ENCODE assay signal across 22 cellular contexts in genomic region chr14:90728951-90729350, GRCh38.
DNase-seq lines count a peak whose midpoint lies in the region; ATAC-seq and TF ChIP-seq lines count a peak whose summit lies in the region.
"Had no signal": no experiment of that assay in that cellular context is flagged by ENCODE, and none has a peak within 500 bp of the region (broad histone marks: within the 10 kb centered on the region; RNA-seq: fewer than 3 reads in every experiment).

No MANE protein-coding gene starts in this region.

- H3K36me3 Mint-ChIP-seq in brain (peaks cover 42% of the 10 kb centered on the region), GM23338 (ENCODE audit: low read depth) (no peaks in the 10 kb centered on the region)

- H3K27me3 Mint-ChIP-seq in brain = no peaks in the 10 kb centered on the region
- peaks cover 5% of the 10 kb centered on the region for H3K27me3 Mint-ChIP-seq in GM23338 (ENCODE audit: insufficient read depth, low read depth, poor library complexity)

- H3K27me3 ChIP-seq in endocrine pancreas (ENCODE audit: control insufficient read depth, insufficient read depth, low read length) (no peaks in the 10 kb centered on the region), thoracic aorta (replicated peaks; ENCODE audit: insufficient read depth) (no peaks in the 10 kb centered on the region), GM23338 (ENCODE audit: insufficient read depth) (no peaks in the 10 kb centered on the region), heart left ventricle (no peaks in the 10 kb centered on the region)
- H3K27me3 ChIP-seq: Peyer's patch had no signal

- H3K4me1 ChIP-seq in endocrine pancreas (ENCODE audit: control insufficient read depth, insufficient read depth, low read length) = no peaks in the 10 kb centered on the region
- peaks cover 15 to 52% of the 10 kb centered on the region in 2 donors for H3K4me1 ChIP-seq in thoracic aorta (ENCODE audit: control insufficient read depth in 1 of 2, low read depth in 2 of 2)
- 0 out of 2 replicates have a peak, but pooled peaks cover 6% of the 10 kb centered on the region for H3K4me1 ChIP-seq in GM23338 (ENCODE audit: insufficient read depth)
- peaks cover 0 to 25% (median 2%) of the 10 kb centered on the region in 12 donors for H3K4me1 ChIP-seq in heart left ventricle
- H3K4me1 ChIP-seq: A549, Peyer's patch had no signal

- DNase-seq in medulla oblongata (ENCODE audit: extremely low spot score) = peak; percentile 36
- no peak for DNase-seq in thoracic aorta (ENCODE audit: low spot score)
- DNase-seq in KG1 (lab: John Stamatoyannopoulos, UW) = no peak
- DNase-seq in GM23338 (ENCODE audit: low spot score) = no peak
- no peak for DNase-seq in heart left ventricle
- DNase-seq in HuH-7 (ENCODE audit: low spot score) = no peak
- DNase-seq: EL, H9, HFFc6, MV-4-11, NCI-H1105 treated with DMSO at 0.1 percent for 48 hours, NCI-H2029 treated with DMSO at 0.1 percent for 48 hours, NCI-H226, NCI-H510A treated with DMSO at 0.1 percent for 48 hours, NCI-H82, Peyer's patch had no signal

- H3K9me3 ChIP-seq in endocrine pancreas (ENCODE audit: control insufficient read depth, low read length) (no peaks in the 10 kb centered on the region), thoracic aorta (no peaks in the 10 kb centered on the region), heart left ventricle (no peaks in the 10 kb centered on the region)
- H3K9me3 ChIP-seq: A549, Peyer's patch had no signal

- H3K9me3 Mint-ChIP-seq in brain = peaks cover 0 to 2% (median 0%) of the 10 kb centered on the region in 5 experiments
- H3K9me3 Mint-ChIP-seq in GM23338 = no peaks in the 10 kb centered on the region
- H3K9me3 Mint-ChIP-seq: H9, HFFc6 had no signal

- TF ChIP-seq CTCF in brain (conservative IDR thresholded peaks at IDR 0.05) (no peak), thoracic aorta (IDR thresholded peaks at IDR 0.05) (no peak), GM23338 (conservative IDR thresholded peaks at IDR 0.05; ENCODE audit: low read depth in 2 of 2) (no peak), heart left ventricle (IDR thresholded peaks at IDR 0.05) (no peak)

- H3K4me3 ChIP-seq in endocrine pancreas (ENCODE audit: control insufficient read depth, insufficient read depth, low read length) = no peak overlapping the region
- H3K4me3 ChIP-seq in thoracic aorta = no peak overlapping the region
- no peak overlapping the region for H3K4me3 ChIP-seq in GM23338
- H3K4me3 ChIP-seq in heart left ventricle = no peak overlapping the region
- H3K4me3 ChIP-seq: A549, K562, Peyer's patch had no signal

- H2AFZ ChIP-seq in GM23338 = no peak overlapping the region

- H3K27ac ChIP-seq in thoracic aorta = peak overlapping the region; percentile 27 to 38
- H3K27ac ChIP-seq in GM23338 (ENCODE audit: low read depth) = no peak overlapping the region
- H3K27ac ChIP-seq in heart left ventricle = no peak overlapping the region
- H3K27ac ChIP-seq: A549, Peyer's patch had no signal

- ATAC-seq in thoracic aorta (ENCODE audit: insufficient number of reproducible peaks, low FRiP score, low read depth) (no peak), GM23338 (no peak), heart left ventricle (no peak)
- ATAC-seq: A549, K562 had no signal

- no peak overlapping the region for H3K4me3 Mint-ChIP-seq in brain
- no peak overlapping the region for H3K4me3 Mint-ChIP-seq in GM23338
- H3K4me3 Mint-ChIP-seq: B cell, CD14-positive monocyte, H9, HFFc6 had no signal

- no peaks in the 10 kb centered on the region for H4K20me1 ChIP-seq in GM23338 (replicated peaks; ENCODE audit: insufficient read depth)

- peak overlapping the region; percentile 15 for H3K9ac ChIP-seq in endocrine pancreas (ENCODE audit: control insufficient read depth, insufficient read depth, low read length)

- H3K36me3 ChIP-seq in endocrine pancreas (ENCODE audit: control insufficient read depth, insufficient read depth, low read length) (no peaks in the 10 kb centered on the region), thoracic aorta (no peaks in the 10 kb centered on the region), GM23338 (ENCODE audit: insufficient read depth) (no peaks in the 10 kb centered on the region), heart left ventricle (peaks cover 0 to 29% (median 3%) of the 10 kb centered on the region in 9 donors)
- H3K36me3 ChIP-seq: Peyer's patch had no signal

- TF ChIP-seq POLR2A in heart left ventricle (IDR thresholded peaks at IDR 0.05) = no peak

- no peaks in the 10 kb centered on the region for H3F3A ChIP-seq in GM23338 (replicated peaks; ENCODE audit: low read depth)

- H3K79me2 ChIP-seq in GM23338 (replicated peaks; ENCODE audit: insufficient read depth) = no peaks in the 10 kb centered on the region

- intact Hi-C loops in heart left ventricle (cut with DNase I) = no loop called here

- H3K9me2 ChIP-seq in GM23338 (ENCODE audit: insufficient read depth) = no peaks in the 10 kb centered on the region

- peaks cover 28% of the 10 kb centered on the region for H3K4me1 Mint-ChIP-seq in brain
- peaks cover 10% of the 10 kb centered on the region for H3K4me1 Mint-ChIP-seq in GM23338
- H3K4me1 Mint-ChIP-seq: B cell had no signal

- no peak overlapping the region for H3K4me2 ChIP-seq in GM23338
- H3K4me2 ChIP-seq: A549 had no signal

- H3K27ac Mint-ChIP-seq in brain = peak overlapping the region in 3 of 5 experiments; percentile 23 to 75 (median 51)
- no peak overlapping the region for H3K27ac Mint-ChIP-seq in GM23338
- H3K27ac Mint-ChIP-seq: B cell, H9, HFFc6 had no signal

- WGBS in heart left ventricle, 4 donors = 85 to 93% (median 92%) methylated on average over 5 of the region's 5 CpGs

TF ChIP-seq in GM23338, 12 proteins besides CTCF, POLR2A, EP300 and RAD21 (continues in another document):
- TF ChIP-seq STAT1 (IDR thresholded peaks at IDR 0.05; ENCODE audit: unreplicated experiment) (no peak), ETS1 (IDR thresholded peaks at IDR 0.05) (no peak), NANOG (IDR thresholded peaks at IDR 0.05; ENCODE audit: borderline replicate concordance) (no peak), ZNF114 (CRISPR knock-in tag; IDR thresholded peaks at IDR 0.05) (no peak)

Comparison
In these comparisons a context has a peak if more than half of its experiments do, and no peak if none do; other contexts are left out.
1. H3K27ac ChIP-seq: peak in thoracic aorta (2 of 2); none in GM23338 (single experiment) and heart left ventricle (0 of 12).